ENCODE assay signal across 8 cellular contexts in the genomic region with DNA sequence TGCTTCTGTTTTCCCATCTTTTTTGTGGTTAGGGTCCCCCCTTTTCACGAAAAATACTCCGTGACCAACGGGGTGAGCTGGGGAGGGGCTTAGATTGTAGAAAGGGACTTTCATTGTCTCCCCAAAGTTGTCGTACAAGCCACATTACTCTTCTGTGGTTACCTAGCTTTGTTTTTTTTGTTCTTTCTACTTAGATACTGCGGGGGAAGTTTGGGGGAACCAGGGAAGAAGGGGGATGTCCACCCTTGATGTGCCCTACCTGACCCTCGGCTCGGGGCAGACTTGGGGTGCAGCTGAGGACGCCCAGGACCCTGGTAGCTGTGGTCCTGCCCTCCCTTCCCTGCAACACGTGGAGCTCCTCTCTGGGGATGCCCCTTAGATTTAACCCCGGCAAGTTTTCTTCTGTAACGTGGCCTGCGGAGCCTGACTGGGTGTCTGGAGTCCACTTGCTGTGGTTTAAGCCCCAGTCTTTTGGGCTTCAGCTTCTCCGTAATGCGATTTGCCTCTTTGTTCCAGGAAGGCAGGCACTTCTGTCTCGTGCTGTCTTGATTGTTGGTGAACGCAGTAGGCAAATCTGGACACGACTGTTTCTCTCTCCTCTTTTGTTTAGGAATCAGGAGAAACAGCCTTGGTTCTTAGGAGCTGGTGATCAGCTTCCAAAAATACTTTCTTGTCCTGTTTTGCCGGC. TPM values are rescaled to one million over a fixed set of nuclear protein-coding genes. Genes with fewer than 3 reads are reported as not detected.
DNase-seq lines count a peak whose midpoint lies in the region; ATAC-seq and TF ChIP-seq lines count a peak whose summit lies in the region.

No MANE protein-coding gene starts in this region.

- peaks cover 73% of the 10 kb centered on the region for H3K4me1 Mint-ChIP-seq in stimulated activated naive CD8-positive, alpha-beta T cell treated with anti-CD3 and anti-CD28 coated beads, Interleukin-15, Interleukin-2, amounts not matched to agents 100 ng/mL and 50 ng/mL, for 24 hours (ENCODE audit: low read depth)

- H3K9ac ChIP-seq in mesendoderm (ENCODE audit: low read length), result peak overlapping the region; percentile 94

- H4K5ac ChIP-seq in mesendoderm (ENCODE audit: low read length), result no peak overlapping the region

- no peaks in the 10 kb centered on the region for H3K27me3 Mint-ChIP-seq in stimulated activated naive CD8-positive, alpha-beta T cell treated with anti-CD3 and anti-CD28 coated beads, Interleukin-15, Interleukin-2, amounts not matched to agents 100 ng/mL and 50 ng/mL, for 24 hours

- peak overlapping the region; percentile 99 for H3K18ac ChIP-seq in mesendoderm (ENCODE audit: low read length)

- no peaks in the 10 kb centered on the region for H3K9me3 ChIP-seq in effector memory CD4-positive, alpha-beta T cell (ENCODE audit: control insufficient read depth, low read length)

- no peak overlapping the region for H2BK15ac ChIP-seq in mesendoderm (replicated peaks; ENCODE audit: low read depth)

- H3K36me3 ChIP-seq in effector memory CD4-positive, alpha-beta T cell (ENCODE audit: control insufficient read depth, insufficient read depth, low read length), result no peaks in the 10 kb centered on the region
- no peaks in the 10 kb centered on the region for H3K36me3 ChIP-seq in mesendoderm (ENCODE audit: control insufficient read depth, insufficient read depth, low read length)

- no peak overlapping the region for H4K8ac ChIP-seq in mesendoderm (ENCODE audit: low read depth, low read length)

- peaks cover 13% of the 10 kb centered on the region for H3K4me1 ChIP-seq in effector memory CD4-positive, alpha-beta T cell (ENCODE audit: control insufficient read depth, insufficient read depth, low read length, poor library complexity, severe bottlenecking)
- H3K4me1 ChIP-seq in mesendoderm (ENCODE audit: control insufficient read depth, low read depth, low read length), result no peaks in the 10 kb centered on the region

- no peaks in the 10 kb centered on the region for H3K27me3 ChIP-seq in effector memory CD4-positive, alpha-beta T cell (replicated peaks; ENCODE audit: control insufficient read depth, insufficient read depth, low read length, poor library complexity, severe bottlenecking)
- no peaks in the 10 kb centered on the region for H3K27me3 ChIP-seq in mesendoderm (ENCODE audit: insufficient read depth, low read length, poor library complexity)

- H3K56ac ChIP-seq in mesendoderm (ENCODE audit: low read length), result peak overlapping the region; percentile 97

- H3K4me2 ChIP-seq in mesendoderm (ENCODE audit: low read length), result peak overlapping the region; percentile 93

- WGBS in mesendoderm (ENCODE audit: extremely low coverage, insufficient coverage, low lambda C conversion rate), result no CpG with 5 or more reads among the region's 18 CpGs

- peak overlapping the region; percentile 98 for H3K27ac Mint-ChIP-seq in stimulated activated naive CD8-positive, alpha-beta T cell treated with anti-CD3 and anti-CD28 coated beads, Interleukin-15, Interleukin-2, amounts not matched to agents 100 ng/mL and 50 ng/mL, for 24 hours

- peak overlapping the region; percentile 92 for H3K4me3 Mint-ChIP-seq in stimulated activated naive CD8-positive, alpha-beta T cell treated with anti-CD3 and anti-CD28 coated beads, Interleukin-15, Interleukin-2, amounts not matched to agents 100 ng/mL and 50 ng/mL, for 24 hours

- peak overlapping the region; percentile 99 for H3K23ac ChIP-seq in mesendoderm (ENCODE audit: low read length)

- TF ChIP-seq CTCF in GM12864 (IDR thresholded peaks at IDR 0.05; ENCODE audit: low read depth, low read length, missing control alignments), result no peak

- ATAC-seq in HG02610 (IDR thresholded peaks at IDR 0.05; ENCODE audit: unreplicated experiment), result no peak
- ATAC-seq in HG02642 (IDR thresholded peaks at IDR 0.05; ENCODE audit: poor library complexity, unreplicated experiment), result no peak

- no peak overlapping the region for H2AK5ac ChIP-seq in mesendoderm (ENCODE audit: low read length)

- peak overlapping the region; percentile 84 for H3K4ac ChIP-seq in mesendoderm (ENCODE audit: low read depth, low read length)

- H3K79me1 ChIP-seq in mesendoderm (ENCODE audit: low read length), result peaks cover 16% of the 10 kb centered on the region

- DNase-seq in GM12864 (ENCODE audit: low read depth) (no peak), NCI-H1105 (lab: John Stamatoyannopoulos, UW) (peak; percentile 19), mesendoderm (peak; percentile 61)
- DNase-seq in activated CD4-positive, alpha-beta T cell treated with anti-CD3 and anti-CD28 coated beads, Interleukin-2, amount 50 U/mL, for 4 hours, result peak; percentile 13 to 27
- DNase-seq in effector memory CD4-positive, alpha-beta T cell, result peak; percentile 28 to 47 (median 33)

- H3K4me3 ChIP-seq in GM12864 (ENCODE audit: low read depth, low read length) (peak overlapping the region; percentile 67), mesendoderm (ENCODE audit: low read length) (peak overlapping the region; percentile 79)
- H3K4me3 ChIP-seq in effector memory CD4-positive, alpha-beta T cell (ENCODE audit: insufficient read depth, low read depth, low read length, poor library complexity, severe bottlenecking), result peak overlapping the region; percentile 58

- peaks cover 27% of the 10 kb centered on the region for H3K36me3 Mint-ChIP-seq in stimulated activated naive CD8-positive, alpha-beta T cell treated with anti-CD3 and anti-CD28 coated beads, Interleukin-15, Interleukin-2, amounts not matched to agents 100 ng/mL and 50 ng/mL, for 24 hours (ENCODE audit: low read depth)

- H3K27ac ChIP-seq in effector memory CD4-positive, alpha-beta T cell (ENCODE audit: insufficient read depth, low read length, poor library complexity, severe bottlenecking), result peak overlapping the region; percentile 98
- no peak overlapping the region for H3K27ac ChIP-seq in mesendoderm (ENCODE audit: low read depth, low read length)

- no peaks in the 10 kb centered on the region for H3K9me3 Mint-ChIP-seq in stimulated activated naive CD8-positive, alpha-beta T cell treated with anti-CD3 and anti-CD28 coated beads, Interleukin-15, Interleukin-2, amounts not matched to agents 100 ng/mL and 50 ng/mL, for 24 hours

- peaks cover 55% of the 10 kb centered on the region for H3K79me2 ChIP-seq in mesendoderm (ENCODE audit: control insufficient read depth, insufficient read depth, low read length)

- no peak overlapping the region for H2BK5ac ChIP-seq in mesendoderm (ENCODE audit: low read length)

- no peak overlapping the region for H2BK120ac ChIP-seq in mesendoderm (ENCODE audit: low read depth, low read length)

RNA-seq across cellular contexts. Expression of a gene that starts 0.9 kb away (rescaled TPM):
- 22.5 TPM for polyA plus RNA-seq in mesendoderm (2013, experiment 1 of 2)
- 22.3 TPM for polyA plus RNA-seq in mesendoderm (2013, experiment 2 of 2)
